21 cellular contexts compared by ENCODE assay signal in the genomic region with DNA sequence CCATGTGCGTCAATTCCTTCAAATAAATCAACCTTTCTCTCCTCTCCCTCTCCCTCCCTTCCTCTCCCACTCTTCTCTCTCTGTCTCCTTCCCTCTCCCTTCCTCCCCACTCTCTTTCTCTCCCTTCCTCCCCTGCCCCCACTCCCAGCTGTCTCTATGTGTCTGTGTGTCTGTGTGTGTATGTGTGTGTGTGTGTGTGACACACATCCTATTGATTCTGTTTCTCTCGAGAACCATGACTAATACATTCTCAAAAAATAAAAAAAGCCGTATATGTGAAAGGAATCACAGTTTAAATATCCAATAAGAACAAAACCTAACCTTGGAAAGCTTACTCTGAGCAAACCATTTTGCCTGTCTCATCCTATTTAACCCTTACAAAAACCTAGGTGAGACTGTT. TPM values are rescaled to one million over a fixed set of nuclear protein-coding genes. Genes with fewer than 3 reads are reported as not detected.
DNase-seq lines count a peak whose midpoint lies in the region; ATAC-seq and TF ChIP-seq lines count a peak whose summit lies in the region.
"Had no signal": no experiment of that assay in that cellular context is flagged by ENCODE, and none has a peak within 500 bp of the region (broad histone marks: within the 10 kb centered on the region; RNA-seq: fewer than 3 reads in every experiment).

No MANE protein-coding gene starts in this region.

- peak overlapping the region; percentile 83 for H4K91ac ChIP-seq in mesenchymal stem cell (ENCODE audit: low read length)

- H2BK120ac ChIP-seq in mesenchymal stem cell (ENCODE audit: low read depth, low read length), result no peak overlapping the region

- no peak overlapping the region for H3K27ac ChIP-seq in A673 (ENCODE audit: low read depth, low read length, poor library complexity, severe bottlenecking)
- H3K27ac ChIP-seq in HEK293 (ENCODE audit: extremely low read depth, low read depth, low read length), result no peak overlapping the region
- H3K27ac ChIP-seq in mesenchymal stem cell (ENCODE audit: low read length, poor library complexity, severe bottlenecking), result no peak overlapping the region
- H3K27ac ChIP-seq in Peyer's patch, result no peak overlapping the region
- no peak overlapping the region for H3K27ac ChIP-seq in colonic mucosa
- H3K27ac ChIP-seq: left lung, prostate gland, suprapubic skin had no signal

- CTCF ChIA-PET in A673 (lab: Charles Lee) (interaction anchor here (0.9 kb wide), 1 partner anchor 24 kb away, joined by 5 read pairs; no protein-coding TSS in a partner anchor), HEK293 (lab: Yijun Ruan, JAX) (interaction anchor here (0.7 to 2.4 kb wide), 2 partner anchors 24 to 49 kb away, joined by 3 to 13 read pairs; no protein-coding TSS in a partner anchor)

- H3K36me3 ChIP-seq in A673 (ENCODE audit: insufficient read depth, low read length, poor library complexity, severe bottlenecking) (no peaks in the 10 kb centered on the region), HEK293 (ENCODE audit: control insufficient read depth in 2 of 2, insufficient read depth in 1 of 2, low read length in 2 of 2) (no peaks in the 10 kb centered on the region), mesenchymal stem cell (ENCODE audit: control insufficient read depth in 1 of 2, insufficient read depth in 2 of 2, low read depth in 1 of 2, low read length in 2 of 2) (no peaks in the 10 kb centered on the region), Peyer's patch (no peaks in the 10 kb centered on the region), colonic mucosa (no peaks in the 10 kb centered on the region)
- H3K36me3 ChIP-seq: left lung, prostate gland, suprapubic skin had no signal

- H3K18ac ChIP-seq in mesenchymal stem cell (ENCODE audit: low read depth in 1 of 2, low read length in 2 of 2), result no peak overlapping the region

- no peak for TF ChIP-seq POLR2A in Peyer's patch (IDR thresholded peaks at IDR 0.05)

- H2AK5ac ChIP-seq in mesenchymal stem cell (ENCODE audit: low read length, severe bottlenecking), result no peak overlapping the region

- H3K9ac ChIP-seq in mesenchymal stem cell (ENCODE audit: low read length) (no peak overlapping the region), colonic mucosa (ENCODE audit: low read depth in 2 of 2, low read length in 2 of 2) (no peak overlapping the region)

- H2BK15ac ChIP-seq in mesenchymal stem cell (ENCODE audit: low read depth, poor library complexity, severe bottlenecking), result no peak overlapping the region

- intact Hi-C loops in A673 (cut with micrococcal nuclease; ENCODE audit: unreplicated experiment) (no loop called here), colonic mucosa (cut with DNase I) (no loop called here)

- H3K27me3 ChIP-seq in A673 (replicated peaks; ENCODE audit: insufficient read depth, low read depth, low read length, poor library complexity) (no peaks in the 10 kb centered on the region), mesenchymal stem cell (ENCODE audit: control insufficient read depth in 1 of 2, insufficient read depth in 1 of 2, low read length in 2 of 2) (no peaks in the 10 kb centered on the region), Peyer's patch (no peaks in the 10 kb centered on the region), colonic mucosa (no peaks in the 10 kb centered on the region)
- H3K27me3 ChIP-seq: left lung, suprapubic skin had no signal

- ATAC-seq in GM21360 (IDR thresholded peaks at IDR 0.05; ENCODE audit: unreplicated experiment) (no peak), omental fat pad (ENCODE audit: low FRiP score) (no peak)
- ATAC-seq: left lung had no signal

- TF ChIP-seq CTCF in A673 (conservative IDR thresholded peaks at IDR 0.05; ENCODE audit: low read depth, low read length), result no peak
- no peak for TF ChIP-seq CTCF in HEK293 (tag by site-specific recombination; IDR thresholded peaks at IDR 0.05)
- no peak for TF ChIP-seq CTCF in choroid plexus epithelial cell (conservative IDR thresholded peaks at IDR 0.05; ENCODE audit: low read depth, low read length)
- no peak for TF ChIP-seq CTCF in Peyer's patch (IDR thresholded peaks at IDR 0.05)
- TF ChIP-seq CTCF in colonic mucosa (IDR thresholded peaks at IDR 0.05), result no peak
- TF ChIP-seq CTCF in omental fat pad (IDR thresholded peaks at IDR 0.05), result no peak

- no peak overlapping the region for H3K4ac ChIP-seq in mesenchymal stem cell (ENCODE audit: low read depth in 1 of 2, low read length in 2 of 2)

- no peaks in the 10 kb centered on the region for H3K79me1 ChIP-seq in mesenchymal stem cell (replicated peaks; ENCODE audit: low read length, poor library complexity, severe bottlenecking)

- H3K4me2 ChIP-seq in mesenchymal stem cell (ENCODE audit: low read length, poor library complexity, severe bottlenecking), result no peak overlapping the region

- no peak overlapping the region for H2AFZ ChIP-seq in mesenchymal stem cell (ENCODE audit: low read depth, low read length)

- no peaks in the 10 kb centered on the region for H3K9me3 ChIP-seq in A673 (ENCODE audit: low read depth, low read length, poor library complexity, severe bottlenecking)
- H3K9me3 ChIP-seq in HEK293 (ENCODE audit: control insufficient read depth, insufficient read depth, low read depth, low read length), result no peaks in the 10 kb centered on the region
- no peaks in the 10 kb centered on the region for H3K9me3 ChIP-seq in mesenchymal stem cell (ENCODE audit: control insufficient read depth, low read length)
- H3K9me3 ChIP-seq in Peyer's patch, result no peaks in the 10 kb centered on the region
- no peaks in the 10 kb centered on the region for H3K9me3 ChIP-seq in colonic mucosa
- H3K9me3 ChIP-seq: left lung, prostate gland, suprapubic skin had no signal

- DNase-seq in A673 (ENCODE audit: low spot score) (peak; percentile 12), choroid plexus epithelial cell (ENCODE audit: low read depth) (peak; percentile 26), mesenchymal stem cell (peak; percentile 53), Peyer's patch (no peak), colonic mucosa (no peak), omental fat pad (ENCODE audit: low spot score) (no peak)
- DNase-seq: activated CD4-positive, alpha-beta T cell treated with anti-CD3 and anti-CD28 coated beads for 1 hour; activated CD8-positive, alpha-beta memory T cell treated with anti-CD3 and anti-CD28 coated beads, Interleukin-2, amount 50 U/mL, for 48 hours; activated naive CD4-positive, alpha-beta T cell treated with Interleukin-2 at 50 U/mL for 16 hours; COR-L47; endodermal cell; hypothalamus; left lung; naive B cell; NCI-H2081; stimulated activated CD4-positive, alpha-beta T cell treated with anti-CD3 and anti-CD28 coated beads, Interleukin-1b, Interleukin-23, amount 100 ng/mL, for 48 hours had no signal

- no TSS peak for BruUV-seq in A673 (replicated peaks; lab: Mats Ljungman, UMichigan)

- H3K4me1 ChIP-seq in A673 (ENCODE audit: insufficient read depth, low read length, poor library complexity, severe bottlenecking), result no peaks in the 10 kb centered on the region
- H3K4me1 ChIP-seq in HEK293 (ENCODE audit: control insufficient read depth, insufficient read depth, low read length), result no peaks in the 10 kb centered on the region
- peaks cover 4% of the 10 kb centered on the region for H3K4me1 ChIP-seq in mesenchymal stem cell (ENCODE audit: control insufficient read depth, insufficient read depth, low read depth, low read length)
- no peaks in the 10 kb centered on the region for H3K4me1 ChIP-seq in Peyer's patch
- no peaks in the 10 kb centered on the region for H3K4me1 ChIP-seq in colonic mucosa
- H3K4me1 ChIP-seq: left lung, prostate gland, suprapubic skin had no signal

- H3K14ac ChIP-seq in mesenchymal stem cell (ENCODE audit: low read length in 2 of 2), result no peak overlapping the region

- H2BK12ac ChIP-seq in mesenchymal stem cell (ENCODE audit: low read length in 2 of 2), result no peak overlapping the region

- POLR2A ChIA-PET in A673 (lab: Charles Lee; ENCODE audit: low non-redundant PET), result no interaction called here
- POLR2A ChIA-PET in HEK293 (lab: Yijun Ruan, JAX), result no interaction called here

- H3K4me3 ChIP-seq in A673 (ENCODE audit: low read depth, low read length, poor library complexity, severe bottlenecking) (no peak overlapping the region), HEK293 (ENCODE audit: low read depth, low read length) (no peak overlapping the region), choroid plexus epithelial cell (ENCODE audit: low read depth, low read length) (no peak overlapping the region), mesenchymal stem cell (ENCODE audit: insufficient read depth in 1 of 2, low read depth in 1 of 2, low read length in 2 of 2) (no peak overlapping the region), Peyer's patch (no peak overlapping the region), colonic mucosa (no peak overlapping the region)
- H3K4me3 ChIP-seq: left lung, prostate gland, suprapubic skin had no signal

- H4K8ac ChIP-seq in mesenchymal stem cell (ENCODE audit: low read length), result peak overlapping the region; percentile 2

- WGBS in mesenchymal stem cell, result 32% methylated on average over 3 of the region's 3 CpGs

- H3K23ac ChIP-seq in mesenchymal stem cell (ENCODE audit: low read length in 2 of 2), result no peak overlapping the region

- H2BK5ac ChIP-seq in mesenchymal stem cell (ENCODE audit: low read depth, low read length, poor library complexity, severe bottlenecking), result no peak overlapping the region

RNA-seq across cellular contexts. Expression of gene HSD17B3, which starts 8.5 kb away (rescaled TPM):
- total RNA-seq in A673 (2021) (not detected in 2 replicates), Peyer's patch (10 to 100 TPM in 1 of 4 donors, 1 to 10 TPM in 2, not detected in 1; 1.6 to 14.5 (median 2.0) TPM), colonic mucosa (not detected), omental fat pad (under 1 TPM in 1 of 4 donors, not detected in 3; 0.36 TPM)
- polyA plus RNA-seq in mesenchymal stem cell (2013, experiment 1 of 2), result not detected
- 0.05 TPM for polyA plus RNA-seq in mesenchymal stem cell (2013, experiment 2 of 2)
- total RNA-seq: MCF 10A had no signal

Comparison
In these comparisons a context has a peak if more than half of its experiments do, and no peak if none do; other contexts are left out.
1. DNase-seq: peak in A673 (single experiment), choroid plexus epithelial cell (single experiment) and mesenchymal stem cell (single experiment); none in Peyer's patch (0 of 3), colonic mucosa (single experiment) and omental fat pad (single experiment).